In the genomic region with DNA sequence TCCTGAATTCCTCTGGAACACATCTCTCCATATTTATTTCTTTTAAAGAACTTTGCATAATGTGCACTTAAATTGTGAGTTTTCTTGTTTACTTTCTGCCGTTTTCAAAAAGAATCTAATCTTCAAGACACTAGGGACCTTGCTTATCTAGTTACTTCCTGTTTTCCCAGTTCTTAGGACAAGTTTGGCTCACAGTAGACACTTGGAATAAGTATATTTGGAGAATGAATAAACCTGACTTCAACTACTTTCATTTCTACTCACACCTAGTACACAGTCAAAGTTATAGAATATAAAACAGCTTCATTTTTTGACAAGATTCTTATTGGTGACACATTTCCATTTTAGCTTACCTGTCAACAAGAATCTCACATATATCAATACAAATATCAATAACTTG, we compare ENCODE assay signal across 1 cellular context.
TF ChIP-seq lines count a peak whose summit lies in the region.

No MANE protein-coding gene starts in this region.

TF ChIP-seq in IMR-90, 13 proteins besides CTCF, POLR2A, EP300 and RAD21 (continued from another document):
- TF ChIP-seq FOS (IDR thresholded peaks at IDR 0.05; ENCODE audit: low read depth, low read length): no peak
- no peak for TF ChIP-seq CEBPB (IDR thresholded peaks at IDR 0.05; ENCODE audit: low read depth, low read length)
- no peak for TF ChIP-seq MAZ (IDR thresholded peaks at IDR 0.05; ENCODE audit: borderline replicate concordance, low read depth, low read length)
- TF ChIP-seq, protein P1, sequence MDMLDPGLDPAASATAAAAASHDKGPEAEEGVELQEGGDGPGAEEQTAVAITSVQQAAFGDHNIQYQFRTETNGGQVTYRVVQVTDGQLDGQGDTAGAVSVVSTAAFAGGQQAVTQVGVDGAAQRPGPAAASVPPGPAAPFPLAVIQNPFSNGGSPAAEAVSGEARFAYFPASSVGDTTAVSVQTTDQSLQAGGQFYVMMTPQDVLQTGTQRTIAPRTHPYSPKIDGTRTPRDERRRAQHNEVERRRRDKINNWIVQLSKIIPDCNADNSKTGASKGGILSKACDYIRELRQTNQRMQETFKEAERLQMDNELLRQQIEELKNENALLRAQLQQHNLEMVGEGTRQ (IDR thresholded peaks at IDR 0.05; ENCODE audit: low read depth, low read length): no peak
- TF ChIP-seq RCOR1 (IDR thresholded peaks at IDR 0.05; ENCODE audit: insufficient replicate concordance, low read length): no peak
- no peak for TF ChIP-seq SMC3 (IDR thresholded peaks at IDR 0.05; ENCODE audit: low read depth, low read length)
